Comparison of ENCODE assay signal across 19 cellular contexts in the genomic region with DNA sequence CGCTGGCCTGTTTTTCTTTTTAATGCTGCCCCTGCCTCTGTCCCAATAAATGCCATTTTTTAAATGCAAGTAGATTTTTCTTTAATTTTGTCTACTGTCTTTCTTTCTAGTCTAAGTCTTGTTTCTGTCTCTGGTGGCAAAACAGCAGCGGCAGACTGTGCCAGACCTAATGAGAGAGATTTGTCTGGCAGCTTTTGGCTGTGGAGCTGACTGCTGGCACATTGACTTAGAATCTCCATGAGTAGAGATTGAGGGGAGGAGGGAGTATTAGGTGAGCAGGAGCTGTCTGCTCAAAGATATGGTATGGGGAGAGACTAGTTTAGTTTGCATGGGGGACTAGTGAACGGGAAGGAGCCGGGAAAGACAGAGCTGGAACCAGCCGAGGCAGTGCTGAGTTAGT. TPM values are rescaled to one million over a fixed set of nuclear protein-coding genes. Genes with fewer than 3 reads are reported as not detected.
DNase-seq lines count a peak whose midpoint lies in the region; ATAC-seq, FAIRE-seq and TF ChIP-seq lines count a peak whose summit lies in the region.
"Had no signal": no experiment of that assay in that cellular context is flagged by ENCODE, and none has a peak within 500 bp of the region (broad histone marks: within the 10 kb centered on the region; RNA-seq: fewer than 3 reads in every experiment).

No MANE protein-coding gene starts in this region.

- H3K36me3 ChIP-seq in left ventricle myocardium inferior: no peaks in the 10 kb centered on the region
- H3K36me3 ChIP-seq in HepG2 (replicated peaks in 1 of 2; ENCODE audit: control insufficient read depth in 1 of 2, insufficient read depth in 2 of 2, low read length in 2 of 2): no peaks in the 10 kb centered on the region
- no peaks in the 10 kb centered on the region for H3K36me3 ChIP-seq in right lobe of liver
- no peaks in the 10 kb centered on the region for H3K36me3 ChIP-seq in bronchial epithelial cell (ENCODE audit: control insufficient read depth, insufficient read depth, low read length)
- H3K36me3 ChIP-seq: BE2C had no signal

- H3K9me3 ChIP-seq in left ventricle myocardium inferior (replicated peaks): no peaks in the 10 kb centered on the region
- H3K9me3 ChIP-seq in HepG2 (ENCODE audit: low read length): no peaks in the 10 kb centered on the region
- no peaks in the 10 kb centered on the region for H3K9me3 ChIP-seq in right lobe of liver
- H3K9me3 ChIP-seq: BE2C had no signal

- no peak for TF ChIP-seq CTCF in left ventricle myocardium inferior (IDR thresholded peaks at IDR 0.05; ENCODE audit: borderline replicate concordance)
- TF ChIP-seq CTCF in HepG2 (CRISPR knock-in tag; IDR thresholded peaks at IDR 0.05): no peak
- no peak for TF ChIP-seq CTCF in right lobe of liver (IDR thresholded peaks at IDR 0.05)
- TF ChIP-seq CTCF in bronchial epithelial cell (IDR thresholded peaks at IDR 0.05; ENCODE audit: insufficient read depth, low read length, severe bottlenecking): no peak

- TF ChIP-seq POLR2A in HepG2 (IDR thresholded peaks at IDR 0.05; ENCODE audit: insufficient read depth in 1 of 2, low read depth in 2 of 2, low read length in 2 of 2): no peak
- TF ChIP-seq POLR2A in right lobe of liver (IDR thresholded peaks at IDR 0.05): no peak

- H3K4me1 ChIP-seq in left ventricle myocardium inferior (peaks cover under 1% of the 10 kb centered on the region), HepG2 (ENCODE audit: insufficient read depth, low read length) (no peaks in the 10 kb centered on the region), right lobe of liver (no peaks in the 10 kb centered on the region)
- H3K4me1 ChIP-seq: BE2C had no signal

- no peaks in the 10 kb centered on the region for H3K27me3 ChIP-seq in left ventricle myocardium inferior (ENCODE audit: low read depth)
- H3K27me3 ChIP-seq in HepG2 (ENCODE audit: control insufficient read depth in 1 of 2, insufficient read depth in 2 of 2, low read length in 2 of 2): peaks cover 0 to 18% of the 10 kb centered on the region in 2 experiments; a peak in 1 of 5 replicates
- no peaks in the 10 kb centered on the region for H3K27me3 ChIP-seq in right lobe of liver
- no peaks in the 10 kb centered on the region for H3K27me3 ChIP-seq in bronchial epithelial cell (ENCODE audit: control insufficient read depth, insufficient read depth, low read length)
- H3K27me3 ChIP-seq: BE2C had no signal

- no peaks in the 10 kb centered on the region for H3K79me2 ChIP-seq in HepG2 (ENCODE audit: insufficient read depth, low read length)

- no peak for TF ChIP-seq RAD21 in HepG2 (CRISPR knock-in tag; IDR thresholded peaks at IDR 0.05)

- DNase-seq in Right ventricle myocardium inferior (ENCODE audit: missing footprints) (no peak), left ventricle myocardium inferior (no peak), HepG2 (ENCODE audit: low spot score) (no peak), right lobe of liver (no peak), bronchial epithelial cell (ENCODE audit: low read depth) (no peak), SKM-1 (lab: John Stamatoyannopoulos, UW; ENCODE audit: unreplicated experiment) (no peak), cerebellar nuclear complex (lab: John Stamatoyannopoulos, UW) (no peak)
- DNase-seq: BE2C; C1 segment of cervical spinal cord; CD4-positive, CD25-positive, alpha-beta regulatory T cell; CD8-positive, alpha-beta memory T cell; COR-L47; H9 had no signal

- H3K9ac ChIP-seq in HepG2 (ENCODE audit: insufficient read depth, low read depth, low read length): no peak overlapping the region

- 42% methylated on average over 4 of the region's 5 CpGs for WGBS in HepG2 (ENCODE audit: low lambda C conversion rate)
- WGBS in right lobe of liver (ENCODE audit: insufficient coverage, low coverage, low lambda C conversion rate, missing lambda C conversion rate): 90% methylated on average over 5 of the region's 5 CpGs

- no peak overlapping the region for H3K27ac ChIP-seq in left ventricle myocardium inferior (replicated peaks)
- no peak overlapping the region for H3K27ac ChIP-seq in HepG2 (ENCODE audit: extremely low read length, insufficient read depth, low read length)
- no peak overlapping the region for H3K27ac ChIP-seq in right lobe of liver

- no peak overlapping the region for H2AFZ ChIP-seq in HepG2 (ENCODE audit: low read length)

- CTCF ChIA-PET in HepG2 (lab: Yijun Ruan, JAX; ENCODE audit: low intra/inter-chr PET ratio, low total read pairs): no interaction called here

- no peaks in the 10 kb centered on the region for H4K20me1 ChIP-seq in HepG2 (ENCODE audit: insufficient read depth, low read length)

- H3K4me3 ChIP-seq in left ventricle myocardium inferior (no peak overlapping the region), HepG2 (replicated peaks in 1 of 3; ENCODE audit: insufficient read depth in 1 of 3, low read depth in 2 of 3, low read length in 3 of 3) (no peak overlapping the region), right lobe of liver (no peak overlapping the region), bronchial epithelial cell (ENCODE audit: low read depth, low read length) (no peak overlapping the region)

- FAIRE-seq in HepG2 (lab: Jason Lieb, UNC) (no peak), bronchial epithelial cell (lab: Jason Lieb, UNC) (peak; percentile 7)
- FAIRE-seq: D721Med, G401.6, GM12891, GM19239, H1 had no signal

- TF ChIP-seq EP300 in HepG2 (IDR thresholded peaks at IDR 0.05; ENCODE audit: low read depth in 2 of 2, low read length in 2 of 2) (no peak), HepG2 (CRISPR knock-in tag; IDR thresholded peaks at IDR 0.05; ENCODE audit: borderline replicate concordance) (no peak)

- POLR2A ChIA-PET in HepG2 (lab: Yijun Ruan, JAX): no interaction called here

- in situ Hi-C loops in HepG2 (cut with HindIII; ENCODE audit: extremely low pct_ligation_motif_present, low pct_unique_long_range_greater_than_20kb): no loop called here

- no peak overlapping the region for H3K4me2 ChIP-seq in HepG2 (ENCODE audit: low read depth, low read length)

- intact Hi-C loops in Right ventricle myocardium inferior (cut with DNase I) (no loop called here), left ventricle myocardium inferior (cut with micrococcal nuclease) (no loop called here), HepG2 (cut with micrococcal nuclease; ENCODE audit: unreplicated experiment) (no loop called here), right lobe of liver (cut with DNase I) (no loop called here)

- peak; percentile 43 for ATAC-seq in Right ventricle myocardium inferior
- ATAC-seq in HepG2: peak; percentile 39; the same call in 2 of the 3 replicates
- no peak for ATAC-seq in right lobe of liver

- BruUV-seq in HepG2 (replicated peaks; lab: Mats Ljungman, UMichigan): no TSS peak

TF ChIP-seq in HepG2, 621 proteins besides CTCF, POLR2A, EP300 and RAD21:
- TF ChIP-seq KLF12 (CRISPR knock-in tag; IDR thresholded peaks at IDR 0.05; ENCODE audit: borderline replicate concordance) (no peak), ZNF33A (CRISPR knock-in tag; IDR thresholded peaks at IDR 0.05; ENCODE audit: borderline replicate concordance) (no peak), ZNF878 (CRISPR knock-in tag; IDR thresholded peaks at IDR 0.05) (no peak), ADNP (CRISPR knock-in tag; IDR thresholded peaks at IDR 0.05) (no peak)

RNA-seq across cellular contexts. Expression of gene VWA2, which starts 13.0 kb away (rescaled TPM):
- total RNA-seq in Right ventricle myocardium inferior (not detected), left ventricle myocardium inferior (not detected), HepG2 (2016; rRNA removed; fragmentation: Illumina TruSeq; extraction: Trizol) (not detected in 2 replicates), right lobe of liver (under 1 TPM in 4 of 6 experiments, not detected in 2; 0.06 to 0.14 (median 0.09) TPM), bronchial epithelial cell (1.8 and 3.9 TPM in 2 replicates)
- not detected in 2 replicates for total RNA-seq in HepG2 (2016; cell fraction: cytosol; rRNA removed; fragmentation: Illumina TruSeq; extraction: Trizol; ENCODE audit: low read depth)
- not detected in 2 replicates for total RNA-seq in HepG2 (2016; cell fraction: insoluble cytoplasmic fraction; rRNA removed; fragmentation: Illumina TruSeq; extraction: Trizol)
- not detected in 2 replicates for total RNA-seq in HepG2 (2016; cell fraction: membrane; rRNA removed; fragmentation: Illumina TruSeq; extraction: Trizol)
- not detected in 2 replicates for total RNA-seq in HepG2 (2016; cell fraction: nucleus; rRNA removed; fragmentation: Illumina TruSeq; extraction: Trizol)
- not detected in 2 replicates for polyA plus RNA-seq in HepG2 (2011; rRNA removed)
- polyA plus RNA-seq in HepG2 (2011; cell fraction: cytosol; rRNA removed): not detected in 2 replicates
- not detected in 2 replicates for polyA plus RNA-seq in HepG2 (2011; cell fraction: nucleus; rRNA removed)
- polyA plus RNA-seq in HepG2 (2012): not detected in 2 replicates
- not detected in 2 replicates for polyA plus RNA-seq in HepG2 (2016; cell fraction: cytosol; fragmentation: Illumina TruSeq; extraction: Trizol; ENCODE audit: low read depth)
- polyA plus RNA-seq in HepG2 (2016; cell fraction: insoluble cytoplasmic fraction; fragmentation: Illumina TruSeq; extraction: Trizol; ENCODE audit: low read depth): not detected in 2 replicates
- polyA plus RNA-seq in HepG2 (2016; cell fraction: membrane; fragmentation: Illumina TruSeq; extraction: Trizol; ENCODE audit: low read depth): not detected in 2 replicates
- not detected in 2 replicates for polyA plus RNA-seq in HepG2 (2016; cell fraction: nucleus; fragmentation: Illumina TruSeq; extraction: Trizol; ENCODE audit: insufficient read depth, low read depth)
- polyA minus RNA-seq in HepG2 (2011; rRNA and poly(A)+ RNA removed; ENCODE audit: low replicate concordance): 0.07 TPM in 1 of 2 replicates, not detected in the other
- not detected in 2 replicates for polyA minus RNA-seq in HepG2 (2011; cell fraction: cytosol; rRNA and poly(A)+ RNA removed)
- polyA minus RNA-seq in HepG2 (2011; cell fraction: nucleus; rRNA and poly(A)+ RNA removed): not detected in 2 replicates
- total RNA-seq: A172; CD8-positive, alpha-beta memory T cell had no signal
- polyA plus RNA-seq: CD4-positive, CD25-positive, alpha-beta regulatory T cell; CD8-positive, alpha-beta memory T cell had no signal

Comparison
In these comparisons a context has a peak if more than half of its experiments do, and no peak if none do; other contexts are left out.
1. ATAC-seq: peak in Right ventricle myocardium inferior (single experiment) and HepG2 (single experiment); none in right lobe of liver (0 of 4).